Comparison of ENCODE assay signal across 12 cellular contexts in the genomic region with DNA sequence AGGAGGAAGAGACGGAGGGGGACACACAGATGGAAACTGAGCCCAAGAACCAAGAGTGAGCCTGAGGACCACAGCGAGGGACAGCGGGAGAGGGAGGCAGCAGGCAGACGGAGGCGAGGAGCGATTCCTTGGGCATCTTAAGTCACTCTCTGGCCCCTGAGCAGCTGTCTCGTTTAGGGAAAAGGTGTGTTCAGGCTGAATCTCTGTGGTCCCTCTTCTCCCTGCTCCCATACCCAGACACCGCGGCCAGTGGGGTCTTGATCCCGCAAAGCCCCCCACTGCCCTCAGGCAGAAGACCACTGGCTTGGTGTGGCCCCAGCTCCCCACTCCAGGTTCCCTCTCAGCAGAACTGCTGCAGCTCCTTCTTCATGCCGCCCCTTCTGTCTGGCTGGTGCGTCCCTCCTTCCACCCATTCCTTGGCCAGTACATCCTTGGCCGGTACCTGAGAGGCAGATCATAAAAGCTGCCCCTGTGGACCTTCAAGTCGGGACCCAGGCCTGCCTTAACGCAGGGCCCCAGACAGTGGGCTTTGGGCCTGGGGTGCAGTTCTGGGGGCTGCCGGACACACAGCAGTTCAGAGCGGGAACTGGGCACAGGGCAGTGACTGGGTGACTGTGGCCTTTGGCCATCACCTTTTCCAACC. TPM values are rescaled to one million over a fixed set of nuclear protein-coding genes. Genes with fewer than 3 reads are reported as not detected.
DNase-seq lines count a peak whose midpoint lies in the region; ATAC-seq and TF ChIP-seq lines count a peak whose summit lies in the region.
"Had no signal": no experiment of that assay in that cellular context is flagged by ENCODE, and none has a peak within 500 bp of the region (broad histone marks: within the 10 kb centered on the region; RNA-seq: fewer than 3 reads in every experiment).

No MANE protein-coding gene starts in this region.

- peaks cover 0 to 6% (median 0%) of the 10 kb centered on the region in 8 donors for H3K9me3 Mint-ChIP-seq in CD4-positive, alpha-beta memory T cell
- H3K9me3 Mint-ChIP-seq in activated CD4-positive, alpha-beta memory T cell treated with anti-CD3 and anti-CD28 coated beads for 36 hours = no peaks in the 10 kb centered on the region

- H3K27ac ChIP-seq in CD4-positive, alpha-beta memory T cell (ENCODE audit: low read depth, low read length) = peak overlapping the region; percentile 100
- H3K27ac ChIP-seq in gastroesophageal sphincter = peak overlapping the region in 3 of 4 donors; percentile 62 to 72 (median 71)
- peak overlapping the region; percentile 90 for H3K27ac ChIP-seq in psoas muscle

- H3K4me1 ChIP-seq in CD4-positive, alpha-beta memory T cell (ENCODE audit: insufficient read depth, low read length) = peaks cover 97% of the 10 kb centered on the region
- H3K4me1 ChIP-seq in gastroesophageal sphincter (peaks cover 0 to 71% (median 22%) of the 10 kb centered on the region in 3 donors), psoas muscle (peaks cover 61% of the 10 kb centered on the region)

- WGBS in gastroesophageal sphincter (ENCODE audit: low coverage in 1 of 2), 2 donors = 35 to 84% methylated on average over 5 to 6 of the region's 17 CpGs
- 39 to 74% (median 44%) methylated on average over 16 to 17 of the region's 17 CpGs for WGBS in psoas muscle, 3 donors

- no peaks in the 10 kb centered on the region for H3K27me3 Mint-ChIP-seq in CD4-positive, alpha-beta memory T cell
- no peaks in the 10 kb centered on the region for H3K27me3 Mint-ChIP-seq in activated CD4-positive, alpha-beta memory T cell treated with anti-CD3 and anti-CD28 coated beads for 36 hours

- no peak for DNase-seq in CD4-positive, alpha-beta memory T cell
- DNase-seq in activated CD4-positive, alpha-beta memory T cell treated with anti-CD3 and anti-CD28 coated beads for 36 hours = no peak
- DNase-seq in psoas muscle = peak in 1 of 2 donors; percentile 50
- DNase-seq in NCI-H82 (lab: John Stamatoyannopoulos, UW) = no peak
- no peak for DNase-seq in amniotic stem cell (lab: John Stamatoyannopoulos, UW)
- DNase-seq in HCEC 1CT = no peak
- no peak for DNase-seq in NK-92 (lab: John Stamatoyannopoulos, UW; ENCODE audit: unreplicated experiment)
- DNase-seq: activated CD4-positive, alpha-beta T cell treated with anti-CD3 and anti-CD28 coated beads for 1 hour; DMS79 treated with DMSO at 0.1 percent for 48 hours; NCI-H524 treated with DMSO at 0.1 percent for 48 hours had no signal

- H3K4me3 ChIP-seq in CD4-positive, alpha-beta memory T cell (ENCODE audit: low read length in 2 of 2) = peak overlapping the region in 1 of 2 donors; percentile 28
- H3K4me3 ChIP-seq in gastroesophageal sphincter = peak overlapping the region in 1 of 2 donors; percentile 42
- peak overlapping the region; percentile 59 for H3K4me3 ChIP-seq in psoas muscle
- H3K4me3 ChIP-seq: mucosa of descending colon had no signal

- TF ChIP-seq CTCF in gastroesophageal sphincter (IDR thresholded peaks at IDR 0.05) = no peak
- TF ChIP-seq CTCF in psoas muscle (IDR thresholded peaks at IDR 0.05) = no peak

- no peak for TF ChIP-seq EP300 in gastroesophageal sphincter (IDR thresholded peaks at IDR 0.05)

- no peaks in the 10 kb centered on the region for H3K27me3 ChIP-seq in CD4-positive, alpha-beta memory T cell (ENCODE audit: insufficient read depth, low read length)
- no peaks in the 10 kb centered on the region for H3K27me3 ChIP-seq in gastroesophageal sphincter
- no peaks in the 10 kb centered on the region for H3K27me3 ChIP-seq in psoas muscle (ENCODE audit: insufficient read depth in 3 of 3, low read length in 2 of 3)

- no peak for TF ChIP-seq POLR2A in gastroesophageal sphincter (IDR thresholded peaks at IDR 0.05)

- H3K4me3 Mint-ChIP-seq in CD4-positive, alpha-beta memory T cell = peak overlapping the region; percentile 64 to 87 (median 78)
- peak overlapping the region; percentile 11 for H3K4me3 Mint-ChIP-seq in activated CD4-positive, alpha-beta memory T cell treated with anti-CD3 and anti-CD28 coated beads for 36 hours

- POLR2A ChIA-PET in CD4-positive, alpha-beta memory T cell (lab: Charles Lee; ENCODE audit: partially characterized antibody) = interaction anchor here (0.6 to 13.2 kb wide), 4 partner anchors 7 to 229 kb away, joined by 3 to 424 read pairs (median 15); no protein-coding TSS in a partner anchor
- POLR2A ChIA-PET in activated CD4-positive, alpha-beta memory T cell treated with anti-CD3 and anti-CD28 coated beads for 36 hours (lab: Charles Lee) = no interaction called here

- ATAC-seq in gastroesophageal sphincter = no peak
- ATAC-seq in psoas muscle = peak; percentile 0 to 37 (median 24)

- H3K9me3 ChIP-seq in CD4-positive, alpha-beta memory T cell (ENCODE audit: control insufficient read depth in 1 of 2, low read length in 2 of 2) = no peaks in the 10 kb centered on the region
- H3K9me3 ChIP-seq in gastroesophageal sphincter = no peaks in the 10 kb centered on the region
- no peaks in the 10 kb centered on the region for H3K9me3 ChIP-seq in psoas muscle
- H3K9me3 ChIP-seq: mucosa of descending colon had no signal

- H3K36me3 Mint-ChIP-seq in CD4-positive, alpha-beta memory T cell = peaks cover 0 to 26% of the 10 kb centered on the region in 2 donors
- H3K36me3 Mint-ChIP-seq in activated CD4-positive, alpha-beta memory T cell treated with anti-CD3 and anti-CD28 coated beads for 36 hours = peaks cover 10% of the 10 kb centered on the region

- intact Hi-C loops in CD4-positive, alpha-beta memory T cell (cut with micrococcal nuclease) = no loop called here
- intact Hi-C loops in activated CD4-positive, alpha-beta memory T cell treated with anti-CD3 and anti-CD28 coated beads for 36 hours (cut with micrococcal nuclease) = no loop called here
- intact Hi-C loops in psoas muscle (cut with DNase I) = no loop called here

- CTCF ChIA-PET in CD4-positive, alpha-beta memory T cell (lab: Charles Lee; ENCODE audit: partially characterized antibody) = interaction anchor here (13.5 kb wide), 1 partner anchor 19 kb away, joined by 282 read pairs; no protein-coding TSS in a partner anchor
- CTCF ChIA-PET in activated CD4-positive, alpha-beta memory T cell treated with anti-CD3 and anti-CD28 coated beads for 36 hours (lab: Charles Lee) = interaction anchor here (0.6 to 4.8 kb wide), 3 partner anchors 17 to 1046 kb away, joined by 3 to 33 read pairs (median 5); no protein-coding TSS in a partner anchor

- peaks cover 46 to 92% (median 74%) of the 10 kb centered on the region in 4 donors for H3K4me1 Mint-ChIP-seq in CD4-positive, alpha-beta memory T cell
- H3K4me1 Mint-ChIP-seq in activated CD4-positive, alpha-beta memory T cell treated with anti-CD3 and anti-CD28 coated beads for 36 hours (ENCODE audit: low read depth) = peaks cover 78% of the 10 kb centered on the region

- H3K27ac Mint-ChIP-seq in CD4-positive, alpha-beta memory T cell = peak overlapping the region; percentile 92 to 100 (median 96)
- peak overlapping the region; percentile 55 for H3K27ac Mint-ChIP-seq in activated CD4-positive, alpha-beta memory T cell treated with anti-CD3 and anti-CD28 coated beads for 36 hours

- H3K36me3 ChIP-seq in CD4-positive, alpha-beta memory T cell (ENCODE audit: insufficient read depth, low read length) = peaks cover 5% of the 10 kb centered on the region
- H3K36me3 ChIP-seq in gastroesophageal sphincter (peaks cover 0 to 7% of the 10 kb centered on the region in 2 donors), psoas muscle (ENCODE audit: insufficient read depth in 1 of 2, low read depth in 1 of 2) (no peaks in the 10 kb centered on the region)

RNA-seq across cellular contexts. Expression of gene RALGDS, which starts 5.8 kb away (rescaled TPM):
- 100 to 1,000 TPM; 123 to 131 TPM for total RNA-seq in CD4-positive, alpha-beta memory T cell
- 10 to 100 TPM; 27.9 to 67.8 TPM for polyA plus RNA-seq in CD4-positive, alpha-beta memory T cell
- total RNA-seq in activated CD4-positive, alpha-beta memory T cell treated with anti-CD3 and anti-CD28 coated beads for 36 hours = 10 to 100 TPM; 65.4 TPM
- total RNA-seq in gastroesophageal sphincter (10 to 100 TPM; 44.8 to 53.0 (median 49.8) TPM), psoas muscle (10 to 100 TPM; 13.3 to 64.6 (median 21.4) TPM)
- 10 to 100 TPM; 12.3 to 21.1 (median 17.2) TPM for polyA plus RNA-seq in psoas muscle

RNA-seq across cellular contexts. Expression of gene GBGT1, which starts 36.9 kb away (rescaled TPM):
- total RNA-seq in CD4-positive, alpha-beta memory T cell = 1 to 10 TPM; 3.6 to 6.3 TPM
- polyA plus RNA-seq in CD4-positive, alpha-beta memory T cell = under 1 TPM; 0.16 to 0.50 TPM
- total RNA-seq in activated CD4-positive, alpha-beta memory T cell treated with anti-CD3 and anti-CD28 coated beads for 36 hours = 1 to 10 TPM; 3.2 to 3.6 TPM
- 10 to 100 TPM; 11.3 to 18.0 (median 15.6) TPM for total RNA-seq in gastroesophageal sphincter
- total RNA-seq in psoas muscle = 1 to 10 TPM; 2.0 to 4.4 (median 3.3) TPM
- polyA plus RNA-seq in psoas muscle = 1 to 10 TPM; 1.6 to 2.9 (median 2.7) TPM
